In the genomic region with DNA sequence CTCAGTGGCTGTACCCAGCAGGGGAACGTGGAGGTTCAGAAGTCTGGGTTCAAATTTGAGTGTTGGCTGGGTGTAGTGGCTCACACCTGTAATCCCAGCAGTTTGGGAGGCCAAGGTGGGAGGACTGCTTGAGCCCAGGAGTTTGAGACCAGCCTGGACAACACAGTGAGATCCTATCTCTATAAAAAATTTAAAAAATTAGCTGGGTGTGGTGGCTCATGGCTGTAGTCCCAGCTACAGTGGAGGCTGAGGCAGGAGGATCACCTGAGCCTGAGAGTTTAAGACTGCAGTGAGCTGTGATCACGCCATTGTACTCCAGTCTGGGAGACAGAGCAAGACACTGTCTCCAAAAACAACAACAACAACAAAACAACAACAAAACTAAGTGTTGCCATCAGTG, we compare ENCODE assay signal across 1 cellular context.
A peak's percentile ranks its signal among the peaks of the same experiment; 100 is the strongest.
TF ChIP-seq lines count a peak whose summit lies in the region.

No MANE protein-coding gene starts in this region.

TF ChIP-seq in K562, 482 proteins besides CTCF, POLR2A, EP300 and RAD21:
- peak; percentile 71 for TF ChIP-seq ZNF121 (CRISPR knock-in tag; conservative IDR thresholded peaks at IDR 0.05)
